Comparison of ENCODE assay signal across 8 cellular contexts in genomic region chr3:48188266-48189201, GRCh38. TPM values are rescaled to one million over a fixed set of nuclear protein-coding genes. Genes with fewer than 3 reads are reported as not detected.
DNase-seq lines count a peak whose midpoint lies in the region; ATAC-seq lines count a peak whose summit lies in the region.

Gene CDC25A, minus strand, starts transcription at chr3:48188417. Its CDS starts 470 bp downstream, at chr3:48187947.

- peak within 1 kb of the TSS; percentile 95 to 96 for H3K4me3 Mint-ChIP-seq in effector memory CD8-positive, alpha-beta T cell

- H3K9me3 Mint-ChIP-seq in effector memory CD8-positive, alpha-beta T cell, result no peaks in the 10 kb centered on the region

- peak; percentile 94 for DNase-seq in COLO668 (lab: John Stamatoyannopoulos, UW; ENCODE audit: unreplicated experiment)
- DNase-seq in HT1080 (ENCODE audit: low read depth), result peak; percentile 100
- DNase-seq in NOMO-1 treated with DMSO at 0.1 percent for 48 hours (lab: John Stamatoyannopoulos, UW; ENCODE audit: unreplicated experiment), result peak; percentile 100
- DNase-seq in activated CD8-positive, alpha-beta memory T cell treated with anti-CD3 and anti-CD28 coated beads for 4 hours (ENCODE audit: low read depth in 2 of 2), result peak; percentile 84 to 88
- peak; percentile 86 to 87 (median 87) for DNase-seq in effector memory CD8-positive, alpha-beta T cell
- DNase-seq in medulla oblongata (ENCODE audit: extremely low spot score), result peak; percentile 99
- DNase-seq in stimulated activated CD8-positive, alpha-beta memory T cell treated with anti-CD3 and anti-CD28 coated beads, Interleukin-12 subunit alpha, Interleukin-12 subunit beta, amount 100 ng/mL, for 1 hour (ENCODE audit: low read depth), result peak; percentile 87

- peaks cover 17% of the 10 kb centered on the region in 2 donors for H3K4me1 Mint-ChIP-seq in effector memory CD8-positive, alpha-beta T cell (ENCODE audit: low read depth in 2 of 2)

- peaks cover 9 to 12% of the 10 kb centered on the region in 2 donors for H3K27me3 Mint-ChIP-seq in effector memory CD8-positive, alpha-beta T cell

- H3K36me3 Mint-ChIP-seq in effector memory CD8-positive, alpha-beta T cell (ENCODE audit: insufficient read depth), result peaks cover 4% of the 10 kb centered on the region

- H3K27ac Mint-ChIP-seq in effector memory CD8-positive, alpha-beta T cell, result peak within 1 kb of the TSS; percentile 74 to 77

- ATAC-seq in GM21360 (IDR thresholded peaks at IDR 0.05; ENCODE audit: unreplicated experiment), result peak; percentile 91
- peak; percentile 99 for ATAC-seq in effector memory CD8-positive, alpha-beta T cell (replicated peaks)

RNA-seq across cellular contexts. Expression of gene CDC25A, which starts in this region (rescaled TPM):
- total RNA-seq in HT1080 (2014; rRNA removed; shearing (Covaris generic)), result 36.5 and 43.4 TPM in 2 replicates
- polyA plus RNA-seq in HT1080 (2015; cell fraction: cytosol; rRNA removed), result 15.3 and 15.5 TPM in 2 replicates
- polyA plus RNA-seq in HT1080 (2015; cell fraction: nucleus; rRNA removed), result 15.2 and 17.0 TPM in 2 replicates

Comparison
In these comparisons a context has a peak if more than half of its experiments do, and no peak if none do; other contexts are left out.
1. Peak in every context shown above with its lines: DNase-seq and ATAC-seq.